In genomic region chr6:132818404-132819359, GRCh38 we compare ENCODE assay signal across 1 cellular context.
TF ChIP-seq lines count a peak whose summit lies in the region.

No MANE protein-coding gene starts in this region.

TF ChIP-seq in WTC11, 78 proteins besides CTCF, POLR2A, EP300 and RAD21 (continued from another document):
- TF ChIP-seq E2F4 (CRISPR knock-in tag; IDR thresholded peaks at IDR 0.05; ENCODE audit: borderline replicate concordance, low read depth): no peak
- TF ChIP-seq, protein P1, sequence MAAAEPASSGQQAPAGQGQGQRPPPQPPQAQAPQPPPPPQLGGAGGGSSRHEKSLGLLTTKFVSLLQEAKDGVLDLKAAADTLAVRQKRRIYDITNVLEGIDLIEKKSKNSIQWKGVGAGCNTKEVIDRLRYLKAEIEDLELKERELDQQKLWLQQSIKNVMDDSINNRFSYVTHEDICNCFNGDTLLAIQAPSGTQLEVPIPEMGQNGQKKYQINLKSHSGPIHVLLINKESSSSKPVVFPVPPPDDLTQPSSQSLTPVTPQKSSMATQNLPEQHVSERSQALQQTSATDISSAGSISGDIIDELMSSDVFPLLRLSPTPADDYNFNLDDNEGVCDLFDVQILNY (CRISPR knock-in tag; IDR thresholded peaks at IDR 0.05): no peak
- TF ChIP-seq, protein P2, sequence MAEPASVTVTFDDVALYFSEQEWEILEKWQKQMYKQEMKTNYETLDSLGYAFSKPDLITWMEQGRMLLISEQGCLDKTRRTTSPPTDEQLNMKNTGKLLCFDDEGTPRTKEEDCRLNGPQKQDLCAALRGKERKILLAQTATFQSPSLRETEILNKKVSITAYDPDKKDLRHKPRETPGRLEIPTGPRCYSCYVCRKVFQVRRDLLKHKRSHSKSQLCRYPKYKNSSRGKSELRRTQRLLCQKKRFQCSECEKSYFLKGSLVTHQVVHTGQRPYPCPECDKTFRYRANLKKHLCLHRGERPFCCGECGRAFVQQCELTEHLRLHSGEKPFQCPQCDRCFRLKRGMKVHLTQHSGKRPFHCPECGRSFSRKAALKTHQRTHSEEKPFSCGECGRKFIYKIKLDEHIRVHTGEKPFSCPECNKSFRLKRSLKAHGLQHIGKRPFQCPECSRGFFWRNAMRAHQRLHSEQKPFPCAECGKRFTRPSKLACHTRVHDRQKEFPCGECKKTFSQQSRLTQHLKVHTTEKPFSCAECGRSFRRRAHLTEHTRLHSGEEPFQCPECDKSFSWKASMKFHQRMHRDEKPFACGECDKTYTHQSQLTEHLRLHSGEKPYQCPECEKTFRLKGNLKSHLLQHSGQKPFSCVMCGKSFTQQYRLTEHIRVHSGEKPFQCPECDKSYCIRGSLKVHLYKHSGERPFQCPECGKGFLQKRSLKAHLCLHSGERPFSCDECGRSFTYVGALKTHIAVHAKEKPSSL (CRISPR knock-in tag; conservative IDR thresholded peaks at IDR 0.05): peak; percentile 73
- TF ChIP-seq, protein P3, sequence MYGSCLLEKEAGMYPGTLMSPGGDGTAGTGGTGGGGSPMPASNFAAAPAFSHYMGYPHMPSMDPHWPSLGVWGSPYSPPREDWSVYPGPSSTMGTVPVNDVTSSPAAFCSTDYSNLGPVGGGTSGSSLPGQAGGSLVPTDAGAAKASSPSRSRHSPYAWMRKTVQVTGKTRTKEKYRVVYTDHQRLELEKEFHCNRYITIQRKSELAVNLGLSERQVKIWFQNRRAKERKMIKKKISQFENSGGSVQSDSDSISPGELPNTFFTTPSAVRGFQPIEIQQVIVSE (CRISPR knock-in tag; IDR thresholded peaks at IDR 0.05; ENCODE audit: borderline replicate concordance): no peak
- TF ChIP-seq ESRRA (CRISPR knock-in tag; IDR thresholded peaks at IDR 0.05; ENCODE audit: borderline replicate concordance): no peak
- no peak for TF ChIP-seq USF2 (CRISPR knock-in tag; IDR thresholded peaks at IDR 0.05)
- peak; percentile 74; the same call in 1 of the 2 replicates for TF ChIP-seq ATF1 (CRISPR knock-in tag; IDR thresholded peaks at IDR 0.05)
- TF ChIP-seq ZNF263 (CRISPR knock-in tag; IDR thresholded peaks at IDR 0.05; ENCODE audit: low read depth): no peak
- TF ChIP-seq MAX (CRISPR knock-in tag; IDR thresholded peaks at IDR 0.05): no peak
- no peak for TF ChIP-seq ZNF317 (CRISPR knock-in tag; IDR thresholded peaks at IDR 0.05; ENCODE audit: borderline replicate concordance, low read depth)
- TF ChIP-seq, protein P4, sequence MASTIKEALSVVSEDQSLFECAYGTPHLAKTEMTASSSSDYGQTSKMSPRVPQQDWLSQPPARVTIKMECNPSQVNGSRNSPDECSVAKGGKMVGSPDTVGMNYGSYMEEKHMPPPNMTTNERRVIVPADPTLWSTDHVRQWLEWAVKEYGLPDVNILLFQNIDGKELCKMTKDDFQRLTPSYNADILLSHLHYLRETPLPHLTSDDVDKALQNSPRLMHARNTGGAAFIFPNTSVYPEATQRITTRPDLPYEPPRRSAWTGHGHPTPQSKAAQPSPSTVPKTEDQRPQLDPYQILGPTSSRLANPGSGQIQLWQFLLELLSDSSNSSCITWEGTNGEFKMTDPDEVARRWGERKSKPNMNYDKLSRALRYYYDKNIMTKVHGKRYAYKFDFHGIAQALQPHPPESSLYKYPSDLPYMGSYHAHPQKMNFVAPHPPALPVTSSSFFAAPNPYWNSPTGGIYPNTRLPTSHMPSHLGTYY (CRISPR knock-in tag; IDR thresholded peaks at IDR 0.05): peak; percentile 64
- no peak for TF ChIP-seq ATF3 (CRISPR knock-in tag; conservative IDR thresholded peaks at IDR 0.05)
TF ChIP-seq in WTC11: peak in this region for 12.
